Comparison of ENCODE assay signal across 9 cellular contexts in the genomic region with DNA sequence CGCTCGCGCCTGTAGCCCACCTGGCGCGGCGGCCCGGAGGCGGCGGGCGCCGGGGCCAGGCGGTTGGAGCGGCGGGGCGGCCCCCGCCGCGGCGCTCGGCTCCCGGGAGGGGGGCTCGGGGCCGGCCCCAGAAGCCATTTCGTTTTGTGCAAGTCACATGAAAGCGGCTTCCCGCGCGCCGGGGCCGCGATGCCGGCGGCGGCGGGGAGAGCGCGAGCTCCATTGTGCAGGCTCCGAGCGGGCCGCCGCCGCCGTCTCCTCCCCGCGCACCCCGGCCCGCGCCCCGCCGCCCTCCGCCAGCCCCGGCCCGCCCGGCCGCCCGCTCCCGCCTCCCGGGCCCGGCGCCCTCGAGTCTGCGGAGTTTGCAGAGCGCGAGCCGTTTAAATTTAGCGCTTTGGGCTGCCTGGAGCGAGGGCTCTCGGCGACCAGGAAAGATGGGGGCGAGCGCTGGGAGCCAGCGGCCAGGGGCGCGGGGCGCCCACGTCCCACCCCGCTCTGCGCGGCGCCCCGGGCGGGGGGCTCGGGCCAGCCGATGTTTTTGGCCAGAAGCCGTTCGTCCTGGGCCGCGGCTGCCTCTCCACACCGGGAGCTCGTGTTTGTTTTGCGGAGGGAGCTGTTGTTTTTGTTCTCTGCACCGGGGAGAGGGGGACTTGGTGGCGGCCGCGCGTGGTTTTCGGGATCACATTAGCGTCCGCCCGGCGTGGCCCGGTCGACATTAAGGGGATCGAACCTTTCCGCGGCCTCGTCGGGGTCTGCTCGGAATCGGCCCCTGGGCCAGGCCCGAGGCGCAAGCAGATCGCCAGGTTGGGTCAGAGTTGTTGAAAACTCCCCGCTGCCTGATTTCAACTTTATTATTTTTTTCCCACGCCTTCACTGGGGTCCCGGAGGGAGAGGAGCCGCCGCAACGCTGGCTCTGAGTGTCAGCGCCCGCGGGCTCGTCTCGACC. TPM values are rescaled to one million over a fixed set of nuclear protein-coding genes. Genes with fewer than 3 reads are reported as not detected.
A peak's percentile ranks its signal among the peaks of the same experiment; 100 is the strongest.
DNase-seq lines count a peak whose midpoint lies in the region; ATAC-seq and TF ChIP-seq lines count a peak whose summit lies in the region.
"Had no signal": no experiment of that assay in that cellular context is flagged by ENCODE, and none has a peak within 500 bp of the region (broad histone marks: within the 10 kb centered on the region; RNA-seq: fewer than 3 reads in every experiment).

No MANE protein-coding gene starts in this region.

- DNase-seq in activated CD4-positive, alpha-beta T cell treated with anti-CD3 and anti-CD28 coated beads, Interleukin-2, amount 10 ng/mL, durations not matched to agents 7 days and 5 days = peak; percentile 58
- peak; percentile 33 for DNase-seq in epithelial cell of esophagus (ENCODE audit: low read depth)
- no peak for DNase-seq in transverse colon
- no peak for DNase-seq in GM19240 (ENCODE audit: insufficient read length, low spot score)
- DNase-seq in cerebellar cortex (ENCODE audit: low spot score) = no peak

- peak overlapping the region; percentile 91 to 99 (median 98) for H3K4me2 ChIP-seq in BLaER1 treated with 17β-estradiol and CSF1 and Interleukin-3, amounts not matched to agents 10 nM and 100 nM
- H3K4me2 ChIP-seq: KMS-11 had no signal

- CTCF ChIA-PET in activated CD4-positive, alpha-beta T cell treated with anti-CD3 and anti-CD28 coated beads, Interleukin-2, amount 10 ng/mL, durations not matched to agents 7 days and 5 days (lab: Charles Lee) = interaction anchor here (0.6 to 1.7 kb wide), 4 partner anchors 16 to 150 kb away, joined by 3 to 7 read pairs (median 3); partner anchors contain the start of gene CFAP251

- peak overlapping the region; percentile 74 for H3K27ac Mint-ChIP-seq in activated CD4-positive, alpha-beta T cell treated with anti-CD3 and anti-CD28 coated beads, Interleukin-2, amount 10 ng/mL, durations not matched to agents 7 days and 5 days

- intact Hi-C loops in transverse colon (cut with DNase I; ENCODE audit: low total_unique reads) = no loop called here

- H3K4me1 ChIP-seq in BLaER1 treated with 17β-estradiol and CSF1 and Interleukin-3, amounts not matched to agents 10 nM and 100 nM = peaks cover 29 to 79% (median 71%) of the 10 kb centered on the region in 10 experiments
- peaks cover 31% of the 10 kb centered on the region for H3K4me1 ChIP-seq in mononuclear cell (ENCODE audit: insufficient read depth, low read length)
- H3K4me1 ChIP-seq in transverse colon = peaks cover 15 to 25% (median 23%) of the 10 kb centered on the region in 4 donors

- TF ChIP-seq CTCF in epithelial cell of esophagus (IDR thresholded peaks at IDR 0.05; ENCODE audit: insufficient read depth, low read depth, low read length, missing control alignments) (no peak), transverse colon (IDR thresholded peaks at IDR 0.05) (no peak)

- H3K27me3 Mint-ChIP-seq in activated CD4-positive, alpha-beta T cell treated with anti-CD3 and anti-CD28 coated beads, Interleukin-2, amount 10 ng/mL, durations not matched to agents 7 days and 5 days = peaks cover 19% of the 10 kb centered on the region

- 0% methylated on average over 64 of the region's 124 CpGs; no CpG with 5 or more reads in 1 of the 2 donors for WGBS in transverse colon (ENCODE audit: low coverage in 1 of 2), 2 donors

- POLR2A ChIA-PET in activated CD4-positive, alpha-beta T cell treated with anti-CD3 and anti-CD28 coated beads, Interleukin-2, amount 10 ng/mL, durations not matched to agents 7 days and 5 days (lab: Charles Lee) = no interaction called here

- H3K36me3 Mint-ChIP-seq in activated CD4-positive, alpha-beta T cell treated with anti-CD3 and anti-CD28 coated beads, Interleukin-2, amount 10 ng/mL, durations not matched to agents 7 days and 5 days (ENCODE audit: low read depth) = peaks cover 6% of the 10 kb centered on the region

- TF ChIP-seq POLR2A in transverse colon (IDR thresholded peaks at IDR 0.05) = no peak

- peaks cover 0 to 17% (median 0%) of the 10 kb centered on the region in 11 experiments; a peak in 5 of 22 replicates for H3K27me3 ChIP-seq in BLaER1 treated with 17β-estradiol and CSF1 and Interleukin-3, amounts not matched to agents 10 nM and 100 nM
- peaks cover 8% of the 10 kb centered on the region for H3K27me3 ChIP-seq in mononuclear cell (ENCODE audit: insufficient read depth, low read length)
- peaks cover 5% of the 10 kb centered on the region for H3K27me3 ChIP-seq in transverse colon

- H3K9me3 Mint-ChIP-seq in activated CD4-positive, alpha-beta T cell treated with anti-CD3 and anti-CD28 coated beads, Interleukin-2, amount 10 ng/mL, durations not matched to agents 7 days and 5 days = peaks cover 12% of the 10 kb centered on the region

- peak overlapping the region; percentile 77 to 98 (median 91) for H3K9ac ChIP-seq in BLaER1 treated with 17β-estradiol and CSF1 and Interleukin-3, amounts not matched to agents 10 nM and 100 nM
- H3K9ac ChIP-seq: KMS-11 had no signal

- peaks cover 0 to 14% (median 3%) of the 10 kb centered on the region in 11 experiments; a peak in 6 of 22 replicates for H3K36me3 ChIP-seq in BLaER1 treated with 17β-estradiol and CSF1 and Interleukin-3, amounts not matched to agents 10 nM and 100 nM
- no peaks in the 10 kb centered on the region for H3K36me3 ChIP-seq in transverse colon

- peaks cover 7 to 16% (median 11%) of the 10 kb centered on the region in 11 experiments for H3K9me3 ChIP-seq in BLaER1 treated with 17β-estradiol and CSF1 and Interleukin-3, amounts not matched to agents 10 nM and 100 nM (replicated peaks in 1 of 11)
- no peaks in the 10 kb centered on the region for H3K9me3 ChIP-seq in mononuclear cell (ENCODE audit: low read depth, low read length)
- no peaks in the 10 kb centered on the region for H3K9me3 ChIP-seq in transverse colon

- TF ChIP-seq EP300 in transverse colon (IDR thresholded peaks at IDR 0.05; ENCODE audit: low read depth) = no peak

- in situ Hi-C loops in transverse colon (cut with MboI; ENCODE audit: low pct_ligation_motif_present in 1 of 4, low pct_unique_long_range_greater_than_20kb in 1 of 4, low sequenced_read_pairs in 3 of 4) = no loop called here

- peak; percentile 29 for ATAC-seq in HG02588 (IDR thresholded peaks at IDR 0.05; ENCODE audit: unreplicated experiment)

- peak overlapping the region; percentile 78 for H3K4me3 Mint-ChIP-seq in activated CD4-positive, alpha-beta T cell treated with anti-CD3 and anti-CD28 coated beads, Interleukin-2, amount 10 ng/mL, durations not matched to agents 7 days and 5 days

- H3K4me3 ChIP-seq in BLaER1 treated with 17β-estradiol and CSF1 and Interleukin-3, amounts not matched to agents 10 nM and 100 nM = peak overlapping the region; percentile 72 to 90 (median 84)
- H3K4me3 ChIP-seq in epithelial cell of esophagus (ENCODE audit: low read length) (peak overlapping the region; percentile 66), mononuclear cell (ENCODE audit: low read length) (peak overlapping the region; percentile 45), transverse colon (peak overlapping the region; percentile 67 to 84 (median 76))

- H3K27ac ChIP-seq in BLaER1 treated with 17β-estradiol and CSF1 and Interleukin-3, amounts not matched to agents 10 nM and 100 nM = peak overlapping the region; percentile 50 to 97 (median 92); a peak in 21 of 22 replicates
- H3K27ac ChIP-seq in transverse colon = peak overlapping the region; percentile 72 to 89 (median 82)
- H3K27ac ChIP-seq: KMS-11 had no signal

- peaks cover 0 to 46% (median 21%) of the 10 kb centered on the region in 11 experiments; a peak in 16 of 22 replicates for H4K20me1 ChIP-seq in BLaER1 treated with 17β-estradiol and CSF1 and Interleukin-3, amounts not matched to agents 10 nM and 100 nM

- H3K4me1 Mint-ChIP-seq in activated CD4-positive, alpha-beta T cell treated with anti-CD3 and anti-CD28 coated beads, Interleukin-2, amount 10 ng/mL, durations not matched to agents 7 days and 5 days = peaks cover 16% of the 10 kb centered on the region

RNA-seq across cellular contexts. Expression of gene BCL7A, which starts 1.0 kb away (rescaled TPM):
- 1 to 10 TPM; 8.5 to 8.7 TPM for total RNA-seq in activated CD4-positive, alpha-beta T cell treated with anti-CD3 and anti-CD28 coated beads, Interleukin-2, amount 10 ng/mL, durations not matched to agents 7 days and 5 days
- total RNA-seq in mononuclear cell = 6.2 TPM
- 1 to 10 TPM in 3 of 4 donors, under 1 TPM in 1; 0.75 to 6.8 (median 6.3) TPM for total RNA-seq in transverse colon

RNA-seq across cellular contexts. Expression of gene MLXIP, which starts 55.9 kb away (rescaled TPM):
- 10 to 100 TPM; 45.7 to 46.8 TPM for total RNA-seq in activated CD4-positive, alpha-beta T cell treated with anti-CD3 and anti-CD28 coated beads, Interleukin-2, amount 10 ng/mL, durations not matched to agents 7 days and 5 days
- total RNA-seq in mononuclear cell = 27.1 TPM
- total RNA-seq in transverse colon = 100 to 1,000 TPM in 3 of 4 donors, 10 to 100 TPM in 1; 99.5 to 302 (median 151) TPM

Comparison
In these comparisons a context has a peak if more than half of its experiments do, and no peak if none do; other contexts are left out.
1. DNase-seq: peak in activated CD4-positive, alpha-beta T cell treated with anti-CD3 and anti-CD28 coated beads, Interleukin-2, amount 10 ng/mL, durations not matched to agents 7 days and 5 days (single experiment) and epithelial cell of esophagus (single experiment); none in transverse colon (single experiment), GM19240 (single experiment) and cerebellar cortex (single experiment).
2. Peak in every context shown above with its lines, with median percentiles within 50 percentile points of each other: H3K4me3 ChIP-seq.